Comparison of ENCODE assay signal across 2 cellular contexts in genomic region chr3:29880809-29881208, GRCh38.
TF ChIP-seq lines count a peak whose summit lies in the region.

No MANE protein-coding gene starts in this region.

TF ChIP-seq in GM23338, 12 proteins besides CTCF, POLR2A, EP300 and RAD21 (continued from another document):
- no peak for TF ChIP-seq ZNF462 (CRISPR knock-in tag; IDR thresholded peaks at IDR 0.05)
- TF ChIP-seq ETS1 (IDR thresholded peaks at IDR 0.05): no peak
- TF ChIP-seq NANOG (IDR thresholded peaks at IDR 0.05; ENCODE audit: borderline replicate concordance): no peak
- no peak for TF ChIP-seq EZH2phosphoT487 (IDR thresholded peaks at IDR 0.05; ENCODE audit: unreplicated experiment)
- no peak for TF ChIP-seq REST (IDR thresholded peaks at IDR 0.05; ENCODE audit: unreplicated experiment)
- TF ChIP-seq CREB1 (CRISPR knock-in tag; IDR thresholded peaks at IDR 0.05; ENCODE audit: low read depth): no peak

TF ChIP-seq in H1, 55 proteins besides CTCF, POLR2A, EP300 and RAD21 (continued from another document):
- TF ChIP-seq NANOG (IDR thresholded peaks at IDR 0.05; ENCODE audit: insufficient read depth, low read depth, low read length, poor library complexity, severe bottlenecking) (no peak), TEAD4 (IDR thresholded peaks at IDR 0.05; ENCODE audit: low read depth, low read length) (no peak), GTF2F1 (IDR thresholded peaks at IDR 0.05; ENCODE audit: borderline replicate concordance, low read depth, low read length) (no peak), E2F6 (IDR thresholded peaks at IDR 0.05) (no peak), CBX5 (IDR thresholded peaks at IDR 0.05; ENCODE audit: low read depth, low read length) (no peak), MAX (IDR thresholded peaks at IDR 0.05) (no peak), HDAC2 (IDR thresholded peaks at IDR 0.05; ENCODE audit: borderline replicate concordance in 1 of 2, low read depth in 2 of 2, low read length in 2 of 2) (no peak), CHD7 (IDR thresholded peaks at IDR 0.05; ENCODE audit: insufficient replicate concordance, low read length) (no peak), SIN3A (conservative IDR thresholded peaks at IDR 0.05 in 1 of 2, IDR thresholded peaks at IDR 0.05 in 1 of 2; ENCODE audit: low read depth in 1 of 2, low read length in 2 of 2) (no peak), TBP (IDR thresholded peaks at IDR 0.05; ENCODE audit: low read depth, low read length) (no peak)
